ENCODE assay signal across 10 cellular contexts in the genomic region with DNA sequence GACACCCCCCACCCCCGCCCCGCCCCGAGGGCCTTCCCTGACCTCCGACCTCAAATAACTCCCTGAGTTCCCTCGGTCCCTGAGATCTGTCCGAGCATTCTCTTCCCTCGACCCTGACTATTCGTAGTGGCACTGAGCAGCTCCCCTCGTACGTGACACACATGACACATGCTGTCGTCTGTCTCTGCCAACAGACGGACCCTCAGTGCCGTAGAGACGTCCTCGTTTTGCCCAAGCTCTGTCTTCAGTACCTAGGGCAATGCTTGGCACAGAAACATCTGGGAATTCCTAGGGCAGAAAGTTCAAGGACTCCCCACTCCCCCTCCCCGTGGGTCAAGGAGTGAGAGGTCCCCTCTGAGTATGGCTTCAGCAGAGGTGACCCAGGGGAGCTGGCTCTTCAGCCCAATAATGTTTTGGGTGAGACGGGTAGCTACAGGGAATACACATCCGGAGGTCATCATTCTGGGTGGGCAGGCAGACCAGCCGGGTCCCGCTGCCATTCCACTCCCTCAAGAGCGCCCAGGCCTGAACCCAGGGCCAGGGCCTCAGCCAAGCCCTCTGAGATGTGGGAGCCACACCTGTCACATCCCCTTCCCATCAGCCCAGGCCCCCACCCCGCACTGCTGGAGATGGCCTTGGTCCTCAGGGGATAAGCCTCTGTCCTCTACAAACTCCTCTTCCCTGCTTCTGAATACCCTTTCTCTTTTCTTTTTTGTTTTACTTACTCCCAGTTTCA. TPM values are rescaled to one million over a fixed set of nuclear protein-coding genes. Genes with fewer than 3 reads are reported as not detected.
DNase-seq lines count a peak whose midpoint lies in the region; ATAC-seq and TF ChIP-seq lines count a peak whose summit lies in the region.
"Had no signal": no experiment of that assay in that cellular context is flagged by ENCODE, and none has a peak within 500 bp of the region (broad histone marks: within the 10 kb centered on the region; RNA-seq: fewer than 3 reads in every experiment).

No MANE protein-coding gene starts in this region.

- H3K9me3 Mint-ChIP-seq in activated naive CD4-positive, alpha-beta T cell treated with anti-CD3 and anti-CD28 coated beads, Interleukin-2, amount 10 ng/mL, durations not matched to agents 7 days and 5 days, result no peaks in the 10 kb centered on the region

- BruUV-seq in PC-3 (replicated peaks; lab: Mats Ljungman, UMichigan), result no TSS peak

- H3K27ac ChIP-seq in smooth muscle cell (ENCODE audit: low read depth) (no peak overlapping the region), PC-3 (ENCODE audit: low read length) (no peak overlapping the region)
- H3K27ac ChIP-seq: adrenal gland, epithelial cell of prostate had no signal

- H3K4me3 ChIP-seq in smooth muscle cell (peak overlapping the region; percentile 44), PC-3 (ENCODE audit: low read length) (no peak overlapping the region)

- H3K36me3 ChIP-seq in smooth muscle cell (ENCODE audit: low read depth) (no peaks in the 10 kb centered on the region), PC-3 (ENCODE audit: low read depth, low read length) (no peaks in the 10 kb centered on the region)
- H3K36me3 ChIP-seq: adrenal gland had no signal

- no peak overlapping the region for H2AFZ ChIP-seq in smooth muscle cell (ENCODE audit: low read depth)
- H2AFZ ChIP-seq in PC-3 (ENCODE audit: low read length), result no peak overlapping the region

- POLR2A ChIA-PET in PC-3 (lab: Charles Lee; ENCODE audit: unreplicated experiment), result no interaction called here

- H3F3A ChIP-seq in smooth muscle cell (ENCODE audit: low read depth) (no peaks in the 10 kb centered on the region), PC-3 (ENCODE audit: low read length, unreplicated experiment) (no peaks in the 10 kb centered on the region)

- H3K27me3 ChIP-seq in smooth muscle cell (ENCODE audit: low read depth) (peaks cover 66% of the 10 kb centered on the region), PC-3 (ENCODE audit: low read length) (peaks cover 44% of the 10 kb centered on the region)

- TF ChIP-seq CTCF in smooth muscle cell (IDR thresholded peaks at IDR 0.05; ENCODE audit: borderline replicate concordance, insufficient read depth, poor library complexity, severe bottlenecking), result no peak
- no peak for TF ChIP-seq CTCF in PC-3 (conservative IDR thresholded peaks at IDR 0.05; ENCODE audit: low read depth, low read length)

- DNase-seq in activated naive CD4-positive, alpha-beta T cell treated with anti-CD3 and anti-CD28 coated beads, Interleukin-2, amount 10 ng/mL, durations not matched to agents 7 days and 5 days, result no peak
- DNase-seq in activated naive CD4-positive, alpha-beta T cell treated with anti-CD3 and anti-CD28 coated beads, Interleukin-2, amount 50 U/mL, for 16 hours, result no peak
- DNase-seq in smooth muscle cell (lab: John Stamatoyannopoulos, UW; ENCODE audit: unreplicated experiment) (no peak), kidney tubule cell (ENCODE audit: low spot score) (no peak), PC-3 (no peak)
- DNase-seq: adrenal gland, NCI-H1694 treated with DMSO at 0.1 percent for 48 hours had no signal

- peaks cover 4% of the 10 kb centered on the region for H3K4me1 Mint-ChIP-seq in activated naive CD4-positive, alpha-beta T cell treated with anti-CD3 and anti-CD28 coated beads, Interleukin-2, amount 10 ng/mL, durations not matched to agents 7 days and 5 days

- 43% methylated on average over 19 of the region's 22 CpGs for WGBS in smooth muscle cell (ENCODE audit: low lambda C conversion rate)

- H3K4me1 ChIP-seq in smooth muscle cell (ENCODE audit: low read depth) (no peaks in the 10 kb centered on the region), PC-3 (ENCODE audit: insufficient read depth, low read length) (no peaks in the 10 kb centered on the region)

- H3K9me2 ChIP-seq in PC-3 (replicated peaks; ENCODE audit: low read length), result no peaks in the 10 kb centered on the region

- ATAC-seq in esophagus mucosa (peak; percentile 18), PC-3 (no peak)

- CTCF ChIA-PET in activated naive CD4-positive, alpha-beta T cell treated with anti-CD3 and anti-CD28 coated beads, Interleukin-2, amount 10 ng/mL, durations not matched to agents 7 days and 5 days (lab: Charles Lee), result interaction anchor here (1.2 kb wide), 1 partner anchor 31 kb away, joined by 3 read pairs; no protein-coding TSS in a partner anchor
- CTCF ChIA-PET in PC-3 (lab: Charles Lee), result no interaction called here

- no peak overlapping the region for H3K9ac ChIP-seq in smooth muscle cell (ENCODE audit: low read depth)
- no peak overlapping the region for H3K9ac ChIP-seq in PC-3 (ENCODE audit: low read length)

- H3K4me2 ChIP-seq in smooth muscle cell (peak overlapping the region; percentile 82), PC-3 (ENCODE audit: low read length) (no peak overlapping the region)

- H3K27me3 Mint-ChIP-seq in activated naive CD4-positive, alpha-beta T cell treated with anti-CD3 and anti-CD28 coated beads, Interleukin-2, amount 10 ng/mL, durations not matched to agents 7 days and 5 days, result peaks cover 77% of the 10 kb centered on the region

- peak overlapping the region; percentile 68 for H3K27ac Mint-ChIP-seq in activated naive CD4-positive, alpha-beta T cell treated with anti-CD3 and anti-CD28 coated beads, Interleukin-2, amount 10 ng/mL, durations not matched to agents 7 days and 5 days

- H3K79me2 ChIP-seq in smooth muscle cell (ENCODE audit: low read depth) (no peaks in the 10 kb centered on the region), PC-3 (ENCODE audit: low read length) (no peaks in the 10 kb centered on the region)

- H3K4me3 Mint-ChIP-seq in activated naive CD4-positive, alpha-beta T cell treated with anti-CD3 and anti-CD28 coated beads, Interleukin-2, amount 10 ng/mL, durations not matched to agents 7 days and 5 days, result peak overlapping the region; percentile 37

- H3K36me3 Mint-ChIP-seq in activated naive CD4-positive, alpha-beta T cell treated with anti-CD3 and anti-CD28 coated beads, Interleukin-2, amount 10 ng/mL, durations not matched to agents 7 days and 5 days, result no peaks in the 10 kb centered on the region

- intact Hi-C loops in PC-3 (cut with micrococcal nuclease), result no loop called here

- H3K9me3 ChIP-seq in smooth muscle cell (replicated peaks; ENCODE audit: low read depth) (no peaks in the 10 kb centered on the region), PC-3 (ENCODE audit: low read length) (no peaks in the 10 kb centered on the region)
- H3K9me3 ChIP-seq: adrenal gland had no signal

- no peaks in the 10 kb centered on the region for H4K20me1 ChIP-seq in smooth muscle cell (ENCODE audit: low read depth)
- no peaks in the 10 kb centered on the region for H4K20me1 ChIP-seq in PC-3 (ENCODE audit: low read length)

RNA-seq across cellular contexts. Expression of gene FADS6, which starts 0.7 kb away (rescaled TPM):
- total RNA-seq in esophagus mucosa, result 1.4 TPM
- total RNA-seq in smooth muscle cell, result 0.22 TPM in 1 of 2 replicates, not detected in the other
- not detected in 2 replicates for polyA plus RNA-seq in smooth muscle cell
- total RNA-seq in PC-3 (2014; rRNA removed), result not detected in 2 replicates
- total RNA-seq: HT-29 had no signal

RNA-seq across cellular contexts. Expression of gene FDXR, which starts 21.3 kb away (rescaled TPM):
- total RNA-seq in esophagus mucosa, result 31.5 TPM
- total RNA-seq in smooth muscle cell, result 5.6 and 10.4 TPM in 2 replicates
- 18.7 and 22.1 TPM in 2 replicates for polyA plus RNA-seq in smooth muscle cell
- total RNA-seq in PC-3 (2014; rRNA removed), result 28.1 and 44.5 TPM in 2 replicates

RNA-seq across cellular contexts. Expression of gene USH1G, which starts 29.0 kb away (rescaled TPM):
- total RNA-seq in esophagus mucosa (6.4 TPM), smooth muscle cell (0.49 TPM in 2 replicates), PC-3 (2014; rRNA removed) (0.04 TPM in 1 of 2 replicates, not detected in the other)
- 0.32 and 0.58 TPM in 2 replicates for polyA plus RNA-seq in smooth muscle cell
- total RNA-seq: HT-29 had no signal

RNA-seq across cellular contexts. Expression of gene OTOP2, which starts 30.0 kb away (rescaled TPM):
- total RNA-seq in esophagus mucosa (0.36 TPM), smooth muscle cell (not detected in 2 replicates), PC-3 (2014; rRNA removed) (not detected in 2 replicates)
- polyA plus RNA-seq in smooth muscle cell, result not detected in 2 replicates
- total RNA-seq: adrenal gland, HT-29 had no signal

RNA-seq across cellular contexts. Expression of gene GRIN2C, which starts 34.4 kb away (rescaled TPM):
- total RNA-seq in esophagus mucosa, result not detected
- 0.13 TPM in 2 replicates for total RNA-seq in smooth muscle cell
- 0.30 and 0.32 TPM in 2 replicates for polyA plus RNA-seq in smooth muscle cell
- total RNA-seq in PC-3 (2014; rRNA removed), result 0.04 TPM in 1 of 2 replicates, not detected in the other
